In the genomic region with DNA sequence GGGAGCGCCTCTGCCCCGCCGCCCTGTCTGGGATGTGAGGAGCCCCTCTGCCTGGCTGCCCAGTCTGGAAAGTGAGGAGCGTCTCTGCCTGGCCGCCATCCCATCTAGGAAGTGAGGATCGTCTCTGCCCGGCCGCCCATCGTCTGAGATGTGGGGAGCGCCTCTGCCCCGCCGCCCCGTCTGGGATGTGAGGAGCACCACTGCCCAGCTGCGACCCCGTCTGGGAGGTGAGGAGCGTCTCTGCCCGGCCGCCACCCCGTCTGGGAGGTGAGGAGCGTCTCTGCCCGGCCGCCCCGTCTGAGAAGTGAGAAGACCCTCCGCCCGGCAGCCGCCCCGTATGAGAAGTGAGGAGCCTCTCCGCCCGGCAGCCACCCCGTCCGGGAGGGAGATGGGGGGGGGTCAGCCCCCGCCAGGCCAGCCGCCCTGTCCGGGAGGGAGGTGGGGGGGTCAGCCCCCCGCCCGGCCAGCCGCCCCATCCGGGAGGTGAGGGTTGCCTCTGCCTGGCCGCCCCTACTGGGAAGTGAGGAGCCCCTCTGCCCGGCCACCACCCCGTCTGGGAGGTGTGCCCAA, we compare ENCODE assay signal across 7 cellular contexts.
DNase-seq lines count a peak whose midpoint lies in the region; TF ChIP-seq lines count a peak whose summit lies in the region.
"Not testable (repeated sequence)": the region's sequence is repeated elsewhere in the genome, so short reads cannot be mapped to it uniquely, and the experiment has no call there.

No MANE protein-coding gene starts in this region.

- H3K27ac Mint-ChIP-seq in activated CD4-positive, alpha-beta memory T cell treated with anti-CD3 and anti-CD28 coated beads, Interleukin-2, amount 10 ng/mL, durations not matched to agents 7 days and 5 days; osteocyte (ENCODE audit: unreplicated experiment); type B pancreatic cell: not testable (repeated sequence)
- H3K27ac Mint-ChIP-seq in glutamatergic neuron (ENCODE audit: unreplicated experiment) = peak overlapping the region; percentile 72

- CTCF ChIA-PET in activated CD4-positive, alpha-beta memory T cell treated with anti-CD3 and anti-CD28 coated beads, Interleukin-2, amount 10 ng/mL, durations not matched to agents 7 days and 5 days (lab: Charles Lee) = not testable (repeated sequence)

- H3K36me3 Mint-ChIP-seq in activated CD4-positive, alpha-beta memory T cell treated with anti-CD3 and anti-CD28 coated beads, Interleukin-2, amount 10 ng/mL, durations not matched to agents 7 days and 5 days (ENCODE audit: low read depth); glutamatergic neuron (ENCODE audit: unreplicated experiment); osteocyte (ENCODE audit: unreplicated experiment); type B pancreatic cell: not testable (repeated sequence)

- H3K27ac ChIP-seq in esophagus squamous epithelium = peak overlapping the region in 3 of 4 donors; percentile 34 to 85 (median 78)
- H3K27ac ChIP-seq in right atrium auricular region = not testable (repeated sequence)

- peak overlapping the region in 2 of 4 donors; percentile 32 to 51 for H3K4me3 ChIP-seq in esophagus squamous epithelium
- H3K4me3 ChIP-seq in right atrium auricular region = not testable (repeated sequence)

- H3K4me3 Mint-ChIP-seq in activated CD4-positive, alpha-beta memory T cell treated with anti-CD3 and anti-CD28 coated beads, Interleukin-2, amount 10 ng/mL, durations not matched to agents 7 days and 5 days; glutamatergic neuron (ENCODE audit: unreplicated experiment); osteocyte (ENCODE audit: unreplicated experiment); type B pancreatic cell: not testable (repeated sequence)

- not testable (repeated sequence) for H3K27me3 ChIP-seq in esophagus squamous epithelium, right atrium auricular region

- not testable (repeated sequence) for H3K27me3 Mint-ChIP-seq in activated CD4-positive, alpha-beta memory T cell treated with anti-CD3 and anti-CD28 coated beads, Interleukin-2, amount 10 ng/mL, durations not matched to agents 7 days and 5 days; glutamatergic neuron (ENCODE audit: unreplicated experiment); type B pancreatic cell
- peaks cover 15% of the 10 kb centered on the region for H3K27me3 Mint-ChIP-seq in osteocyte (ENCODE audit: unreplicated experiment)

- not testable (repeated sequence) for H3K4me1 Mint-ChIP-seq in activated CD4-positive, alpha-beta memory T cell treated with anti-CD3 and anti-CD28 coated beads, Interleukin-2, amount 10 ng/mL, durations not matched to agents 7 days and 5 days; glutamatergic neuron (ENCODE audit: low read depth, unreplicated experiment); type B pancreatic cell (ENCODE audit: unreplicated experiment)
- peaks cover 20% of the 10 kb centered on the region for H3K4me1 Mint-ChIP-seq in osteocyte (ENCODE audit: unreplicated experiment)

- H3K9me3 ChIP-seq in esophagus squamous epithelium, right atrium auricular region: not testable (repeated sequence)

- not testable (repeated sequence) for H3K4me1 ChIP-seq in esophagus squamous epithelium, right atrium auricular region

- peak; percentile 4 for DNase-seq in activated CD4-positive, alpha-beta memory T cell treated with anti-CD3 and anti-CD28 coated beads, Interleukin-2, amount 10 ng/mL, durations not matched to agents 7 days and 5 days
- DNase-seq in ecto neural progenitor cell (ENCODE audit: low spot score) (peak; percentile 4), glutamatergic neuron (peak; percentile 15), right atrium auricular region (ENCODE audit: low spot score) (peak; percentile 13), osteocyte (ENCODE audit: extremely low spot score, unreplicated experiment) (peak; percentile 32), type B pancreatic cell (ENCODE audit: extremely low spot score, unreplicated experiment) (peak; percentile 47)
- not testable (repeated sequence) for DNase-seq in esophagus squamous epithelium (lab: John Stamatoyannopoulos, UW)

- not testable (repeated sequence) for TF ChIP-seq POLR2A in esophagus squamous epithelium (IDR thresholded peaks at IDR 0.05)

- not testable (repeated sequence) for TF ChIP-seq CTCF in esophagus squamous epithelium (IDR thresholded peaks at IDR 0.05); glutamatergic neuron (IDR thresholded peaks at IDR 0.05; ENCODE audit: partially characterized antibody, unreplicated experiment); right atrium auricular region (IDR thresholded peaks at IDR 0.05); osteocyte (IDR thresholded peaks at IDR 0.05); type B pancreatic cell (conservative IDR thresholded peaks at IDR 0.05)

- POLR2A ChIA-PET in activated CD4-positive, alpha-beta memory T cell treated with anti-CD3 and anti-CD28 coated beads, Interleukin-2, amount 10 ng/mL, durations not matched to agents 7 days and 5 days (lab: Charles Lee) = not testable (repeated sequence)

- H3K36me3 ChIP-seq in esophagus squamous epithelium, right atrium auricular region: not testable (repeated sequence)

- intact Hi-C loops in esophagus squamous epithelium (cut with DNase I) = not testable (repeated sequence)

- H3K9me3 Mint-ChIP-seq in activated CD4-positive, alpha-beta memory T cell treated with anti-CD3 and anti-CD28 coated beads, Interleukin-2, amount 10 ng/mL, durations not matched to agents 7 days and 5 days; glutamatergic neuron (ENCODE audit: unreplicated experiment); osteocyte (ENCODE audit: unreplicated experiment); type B pancreatic cell: not testable (repeated sequence)

- WGBS in esophagus squamous epithelium, 2 donors = no CpG with 5 or more reads among the region's 41 CpGs
